1 cellular context compared by ENCODE assay signal in the genomic region with DNA sequence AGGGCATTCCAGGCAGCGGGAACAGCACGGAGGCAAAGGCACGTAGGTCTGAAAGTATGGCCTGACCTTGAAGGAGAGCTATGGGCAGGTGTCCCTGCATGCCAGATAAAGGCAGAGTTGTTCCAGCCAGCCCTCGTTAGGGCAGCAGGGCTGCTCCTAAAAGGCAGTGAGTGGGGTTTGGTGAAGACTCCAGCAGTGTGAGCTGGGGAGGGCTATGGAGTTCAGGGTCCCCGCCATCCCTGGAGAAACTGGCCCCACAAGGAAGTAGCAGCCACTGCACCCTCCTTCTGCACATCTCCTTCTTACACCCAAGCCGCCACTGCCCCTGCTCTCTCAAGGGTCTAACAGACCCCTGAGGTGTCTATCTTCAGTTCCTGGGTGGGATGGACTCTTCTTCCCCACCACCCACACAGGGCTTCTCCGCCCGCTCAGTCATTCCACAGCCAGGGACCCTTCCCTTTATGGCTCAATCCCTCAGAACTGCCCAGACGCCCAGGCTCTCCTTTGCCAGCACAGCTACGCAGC.
TF ChIP-seq lines count a peak whose summit lies in the region.

No MANE protein-coding gene starts in this region.

TF ChIP-seq in endothelial cell of umbilical vein, 7 proteins besides CTCF, POLR2A, EP300 and RAD21 (continued from another document):
- TF ChIP-seq EZH2 (IDR thresholded peaks at IDR 0.05; ENCODE audit: borderline replicate concordance, low read depth, low read length, severe bottlenecking) (no peak), FOS (IDR thresholded peaks at IDR 0.05; ENCODE audit: borderline replicate concordance, insufficient read depth, low read length) (no peak), MYC (IDR thresholded peaks at IDR 0.05; ENCODE audit: low read depth, low read length) (no peak), JUN (IDR thresholded peaks at IDR 0.05; ENCODE audit: borderline replicate concordance, insufficient read depth, insufficient read length, low read depth) (no peak), POLR2AphosphoS5 (IDR thresholded peaks at IDR 0.05; ENCODE audit: insufficient read depth, low read depth, low read length) (no peak)
- TF ChIP-seq, protein P1, sequence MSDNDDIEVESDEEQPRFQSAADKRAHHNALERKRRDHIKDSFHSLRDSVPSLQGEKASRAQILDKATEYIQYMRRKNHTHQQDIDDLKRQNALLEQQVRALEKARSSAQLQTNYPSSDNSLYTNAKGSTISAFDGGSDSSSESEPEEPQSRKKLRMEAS (IDR thresholded peaks at IDR 0.05; ENCODE audit: insufficient read depth, insufficient read length), result no peak
